ENCODE assay signal across 8 cellular contexts in genomic region chr19:11338569-11339253, GRCh38. TPM values are rescaled to one million over a fixed set of nuclear protein-coding genes. Genes with fewer than 3 reads are reported as not detected.
DNase-seq lines count a peak whose midpoint lies in the region; ATAC-seq lines count a peak whose summit lies in the region.

No MANE protein-coding gene starts in this region.

- peak overlapping the region; percentile 57 to 88 (median 70) for H3K27ac Mint-ChIP-seq in IgD-negative memory B cell

- H3K9me3 ChIP-seq in ectodermal cell (ENCODE audit: control insufficient read depth, low read length) = no peaks in the 10 kb centered on the region
- no peaks in the 10 kb centered on the region for H3K9me3 ChIP-seq in muscle layer of colon (ENCODE audit: low read length)

- H3K4me3 ChIP-seq in ACC112 (ENCODE audit: low read depth, low read length) = peak overlapping the region; percentile 85
- peak overlapping the region; percentile 57 for H3K4me3 ChIP-seq in ectodermal cell (ENCODE audit: insufficient read depth, low read depth, low read length)
- peak overlapping the region; percentile 74 to 86 for H3K4me3 ChIP-seq in muscle layer of colon (ENCODE audit: low read depth in 1 of 2, low read length in 2 of 2)

- H3K27me3 ChIP-seq in ACC112 (ENCODE audit: insufficient read depth, low read length) (no peaks in the 10 kb centered on the region), ectodermal cell (ENCODE audit: control insufficient read depth, insufficient read depth, low read length, poor library complexity, severe bottlenecking) (peaks cover 11% of the 10 kb centered on the region), muscle layer of colon (ENCODE audit: control insufficient read depth in 1 of 2, insufficient read depth in 2 of 2, low read length in 2 of 2) (no peaks in the 10 kb centered on the region)

- ATAC-seq in HG03439 (IDR thresholded peaks at IDR 0.05; ENCODE audit: unreplicated experiment) = no peak

- no peaks in the 10 kb centered on the region for H3K79me2 ChIP-seq in ACC112 (ENCODE audit: control insufficient read depth, insufficient read depth, low read length, unreplicated experiment)

- DNase-seq in pons (ENCODE audit: low spot score) = no peak
- no peak for DNase-seq in OCI-M1 (lab: John Stamatoyannopoulos, UW)
- DNase-seq in stimulated activated CD8-positive, alpha-beta memory T cell treated with anti-CD3 and anti-CD28 coated beads, Interleukin-4, amount 100 ng/mL, for 48 hours = no peak

- H3K4me3 Mint-ChIP-seq in IgD-negative memory B cell = peak overlapping the region; percentile 83 to 94 (median 90)

- H3K27me3 Mint-ChIP-seq in IgD-negative memory B cell = no peaks in the 10 kb centered on the region

- peaks cover 5% of the 10 kb centered on the region for H3K36me3 Mint-ChIP-seq in IgD-negative memory B cell

- H3K36me3 ChIP-seq in ACC112 (ENCODE audit: insufficient read depth, low read length) = peaks cover 7% of the 10 kb centered on the region; the same call in 1 of the 2 replicates
- H3K36me3 ChIP-seq in ectodermal cell (ENCODE audit: control insufficient read depth, insufficient read depth, low read length) = peaks cover 2% of the 10 kb centered on the region
- peaks cover 37% of the 10 kb centered on the region for H3K36me3 ChIP-seq in muscle layer of colon (ENCODE audit: insufficient read depth, low read length)

- H2AFZ ChIP-seq in ACC112 (ENCODE audit: low read length, unreplicated experiment) = no peak overlapping the region

- WGBS in ectodermal cell, 2 experiments = 44 to 45% methylated on average over 21 of the region's 21 CpGs

- H3K27ac ChIP-seq in ACC112 (ENCODE audit: low read depth, low read length) = no peak overlapping the region
- H3K27ac ChIP-seq in ectodermal cell (ENCODE audit: insufficient read depth, low read depth, low read length, poor library complexity, severe bottlenecking) = no peak overlapping the region
- peak overlapping the region; percentile 79 for H3K27ac ChIP-seq in muscle layer of colon (ENCODE audit: low read depth, low read length)

- H3K4me1 Mint-ChIP-seq in IgD-negative memory B cell = peaks cover 8 to 12% (median 9%) of the 10 kb centered on the region in 3 donors

- H3K4me1 ChIP-seq in ACC112 (ENCODE audit: control insufficient read depth, insufficient read depth, low read length, unreplicated experiment) (peaks cover 4% of the 10 kb centered on the region), ectodermal cell (ENCODE audit: control insufficient read depth, insufficient read depth, low read length) (no peaks in the 10 kb centered on the region), muscle layer of colon (ENCODE audit: insufficient read depth, low read length) (peaks cover 9% of the 10 kb centered on the region)

- no peaks in the 10 kb centered on the region for H3K9me3 Mint-ChIP-seq in IgD-negative memory B cell

- peak overlapping the region; percentile 57 for H3K9ac ChIP-seq in muscle layer of colon (ENCODE audit: low read length)

RNA-seq across cellular contexts. Expression of gene RAB3D, which starts 0.7 kb away (rescaled TPM):
- polyA plus RNA-seq in IgD-negative memory B cell = 2.7 TPM
- polyA plus RNA-seq in ectodermal cell (2013, experiment 1 of 4) = 9.2 TPM
- polyA plus RNA-seq in ectodermal cell (2013, experiment 2 of 4) = 8.0 TPM
- 3.5 TPM for polyA plus RNA-seq in ectodermal cell (2013, experiment 3 of 4)
- 4.3 TPM for polyA plus RNA-seq in ectodermal cell (2013, experiment 4 of 4)

RNA-seq across cellular contexts. Expression of gene TMEM205, which starts 7.4 kb away (rescaled TPM):
- 101 TPM for polyA plus RNA-seq in IgD-negative memory B cell
- 59.4 TPM for polyA plus RNA-seq in ectodermal cell (2013, experiment 1 of 4)
- 59.7 TPM for polyA plus RNA-seq in ectodermal cell (2013, experiment 2 of 4)
- polyA plus RNA-seq in ectodermal cell (2013, experiment 3 of 4) = 47.2 TPM
- 51.7 TPM for polyA plus RNA-seq in ectodermal cell (2013, experiment 4 of 4)

RNA-seq across cellular contexts. Expression of gene CCDC159, which starts 7.6 kb away (rescaled TPM):
- 24.1 TPM for polyA plus RNA-seq in IgD-negative memory B cell
- 8.9 TPM for polyA plus RNA-seq in ectodermal cell (2013, experiment 1 of 4)
- polyA plus RNA-seq in ectodermal cell (2013, experiment 2 of 4) = 11.5 TPM
- 8.6 TPM for polyA plus RNA-seq in ectodermal cell (2013, experiment 3 of 4)
- polyA plus RNA-seq in ectodermal cell (2013, experiment 4 of 4) = 11.9 TPM

RNA-seq across cellular contexts. Expression of gene PLPPR2, which starts 16.5 kb away (rescaled TPM):
- polyA plus RNA-seq in IgD-negative memory B cell = 1.9 TPM
- 7.2 TPM for polyA plus RNA-seq in ectodermal cell (2013, experiment 1 of 4)
- 6.4 TPM for polyA plus RNA-seq in ectodermal cell (2013, experiment 2 of 4)
- 6.3 TPM for polyA plus RNA-seq in ectodermal cell (2013, experiment 3 of 4)
- 6.6 TPM for polyA plus RNA-seq in ectodermal cell (2013, experiment 4 of 4)

RNA-seq across cellular contexts. Expression of gene SWSAP1, which starts 35.8 kb away (rescaled TPM):
- polyA plus RNA-seq in IgD-negative memory B cell = 6.4 TPM
- polyA plus RNA-seq in ectodermal cell (2013, experiment 1 of 4) = 3.9 TPM
- polyA plus RNA-seq in ectodermal cell (2013, experiment 2 of 4) = 4.3 TPM
- polyA plus RNA-seq in ectodermal cell (2013, experiment 3 of 4) = 2.7 TPM
- polyA plus RNA-seq in ectodermal cell (2013, experiment 4 of 4) = 3.0 TPM
